ENCODE assay signal across 33 cellular contexts in genomic region chr13:90168953-90169352, GRCh38.
"Had no signal": no experiment of that assay in that cellular context is flagged by ENCODE, and none has a peak within 500 bp of the region (broad histone marks: within the 10 kb centered on the region; RNA-seq: fewer than 3 reads in every experiment).

No MANE protein-coding gene starts in this region.

- H3K36me3 ChIP-seq: adrenal gland, ascending aorta, brain microvascular endothelial cell, breast epithelium, cardiac muscle cell had no signal

- H3K4me3 ChIP-seq: adrenal gland, ascending aorta, body of pancreas, breast epithelium, cardiac muscle cell had no signal

- FAIRE-seq: astrocyte, bronchial epithelial cell had no signal

- DNase-seq: activated effector memory CD4-positive, alpha-beta T cell treated with anti-CD3 and anti-CD28 coated beads, Interleukin-2, amount 50 U/mL, for 16 hours; activated effector memory CD4-positive, alpha-beta T cell treated with Interleukin-2 at 50 U/mL for 16 hours; activated gamma-delta T cell; activated naive CD4-positive, alpha-beta T cell; activated naive CD4-positive, alpha-beta T cell treated with anti-CD3 and anti-CD28 coated beads for 36 hours; activated naive CD4-positive, alpha-beta T cell treated with anti-CD3 and anti-CD28 coated beads, Interleukin-2, amount 10 ng/mL, durations not matched to agents 7 days and 5 days; activated naive CD4-positive, alpha-beta T cell treated with anti-CD3 and anti-CD28 coated beads, Interleukin-2, amount 50 U/mL, for 16 hours; activated naive CD4-positive, alpha-beta T cell treated with Interleukin-2 at 50 U/mL for 16 hours; activated naive CD8-positive, alpha-beta T cell treated with anti-CD3 and anti-CD28 coated beads for 36 hours; activated naive CD8-positive, alpha-beta T cell treated with anti-CD3 and anti-CD28 coated beads, Interleukin-2, amount 10 ng/mL, durations not matched to agents 7 days and 5 days; activated naive CD8-positive, alpha-beta T cell treated with anti-CD3 and anti-CD28 coated beads, Interleukin-2, amount 50 U/mL, for 24 hours; activated T-cell treated with anti-CD3 and anti-CD28 coated beads, Interleukin-2, amount 50 U/mL, for 1 hour; activated T-cell treated with anti-CD3 and anti-CD28 coated beads, Interleukin-2, amount 50 U/mL, for 24 hours; activated T-cell treated with anti-CD3 and anti-CD28 coated beads, Interleukin-2, amount 50 U/mL, for 4 hours; activated T-cell treated with anti-CD3 and anti-CD28 coated beads, Interleukin-2, amount 50 U/mL, for 48 hours; activated T-cell treated with anti-CD3 and anti-CD28 coated beads, Interleukin-2, amount 50 U/mL, for 72 hours; adrenal gland; amniotic stem cell; amygdala; anterior cingulate cortex; aorta; body of pancreas; brain microvascular endothelial cell; caudate nucleus; central memory CD4-positive, alpha-beta T cell; cerebellar nuclear complex had no signal

- ATAC-seq: activated naive CD4-positive, alpha-beta T cell treated with anti-CD3 and anti-CD28 coated beads, Interleukin-2, amount 50 U/mL, for 72 hours; activated naive CD8-positive, alpha-beta T cell treated with anti-CD3 and anti-CD28 coated beads, Interleukin-2, amount 50 U/mL, for 24 hours; activated T-cell treated with anti-CD3 and anti-CD28 coated beads, Interleukin-2, amount 50 U/mL, for 4 hours; activated T-cell treated with anti-CD3 and anti-CD28 coated beads, Interleukin-2, amount 50 U/mL, for 72 hours; activated T-helper 17 cell treated with anti-CD3 and anti-CD28 coated beads, Interleukin-2, amount 50 U/mL, for 72 hours; body of pancreas had no signal

- H3K4me1 ChIP-seq: adrenal gland, ascending aorta, body of pancreas, breast epithelium had no signal

- H3K9me3 ChIP-seq: adrenal gland, ascending aorta, body of pancreas, breast epithelium had no signal

- H3K27ac ChIP-seq: adrenal gland, ascending aorta, body of pancreas, brain microvascular endothelial cell, breast epithelium, cardiac muscle cell had no signal

- H3K27me3 ChIP-seq: adrenal gland, ascending aorta, body of pancreas, brain microvascular endothelial cell, breast epithelium, cardiac muscle cell had no signal
